Comparison of ENCODE assay signal across 3 cellular contexts in genomic region chr12:21788089-21788983, GRCh38.
TF ChIP-seq lines count a peak whose summit lies in the region.

No MANE protein-coding gene starts in this region.

TF ChIP-seq in liver, 16 proteins besides CTCF, POLR2A, EP300 and RAD21:
- no peak for TF ChIP-seq FOXA1 (IDR thresholded peaks at IDR 0.05)
- TF ChIP-seq JUND (IDR thresholded peaks at IDR 0.05), result peak in 1 of 2 donors; percentile 29
- TF ChIP-seq MAX (IDR thresholded peaks at IDR 0.05), result no peak
- peak; percentile 28 for TF ChIP-seq SP1 (IDR thresholded peaks at IDR 0.05)
- TF ChIP-seq RXRA (IDR thresholded peaks at IDR 0.05), result peak; percentile 81 to 85
- TF ChIP-seq EGR1 (IDR thresholded peaks at IDR 0.05; ENCODE audit: low read depth in 2 of 2), result no peak
- TF ChIP-seq GABPA (IDR thresholded peaks at IDR 0.05 in 1 of 2, conservative IDR thresholded peaks at IDR 0.05 in 1 of 2), result no peak
- no peak for TF ChIP-seq HNF4G (IDR thresholded peaks at IDR 0.05)
- TF ChIP-seq FOXA2 (IDR thresholded peaks at IDR 0.05), result no peak
- peak; percentile 17 to 37 for TF ChIP-seq HNF4A (conservative IDR thresholded peaks at IDR 0.05)
- TF ChIP-seq, protein P1, sequence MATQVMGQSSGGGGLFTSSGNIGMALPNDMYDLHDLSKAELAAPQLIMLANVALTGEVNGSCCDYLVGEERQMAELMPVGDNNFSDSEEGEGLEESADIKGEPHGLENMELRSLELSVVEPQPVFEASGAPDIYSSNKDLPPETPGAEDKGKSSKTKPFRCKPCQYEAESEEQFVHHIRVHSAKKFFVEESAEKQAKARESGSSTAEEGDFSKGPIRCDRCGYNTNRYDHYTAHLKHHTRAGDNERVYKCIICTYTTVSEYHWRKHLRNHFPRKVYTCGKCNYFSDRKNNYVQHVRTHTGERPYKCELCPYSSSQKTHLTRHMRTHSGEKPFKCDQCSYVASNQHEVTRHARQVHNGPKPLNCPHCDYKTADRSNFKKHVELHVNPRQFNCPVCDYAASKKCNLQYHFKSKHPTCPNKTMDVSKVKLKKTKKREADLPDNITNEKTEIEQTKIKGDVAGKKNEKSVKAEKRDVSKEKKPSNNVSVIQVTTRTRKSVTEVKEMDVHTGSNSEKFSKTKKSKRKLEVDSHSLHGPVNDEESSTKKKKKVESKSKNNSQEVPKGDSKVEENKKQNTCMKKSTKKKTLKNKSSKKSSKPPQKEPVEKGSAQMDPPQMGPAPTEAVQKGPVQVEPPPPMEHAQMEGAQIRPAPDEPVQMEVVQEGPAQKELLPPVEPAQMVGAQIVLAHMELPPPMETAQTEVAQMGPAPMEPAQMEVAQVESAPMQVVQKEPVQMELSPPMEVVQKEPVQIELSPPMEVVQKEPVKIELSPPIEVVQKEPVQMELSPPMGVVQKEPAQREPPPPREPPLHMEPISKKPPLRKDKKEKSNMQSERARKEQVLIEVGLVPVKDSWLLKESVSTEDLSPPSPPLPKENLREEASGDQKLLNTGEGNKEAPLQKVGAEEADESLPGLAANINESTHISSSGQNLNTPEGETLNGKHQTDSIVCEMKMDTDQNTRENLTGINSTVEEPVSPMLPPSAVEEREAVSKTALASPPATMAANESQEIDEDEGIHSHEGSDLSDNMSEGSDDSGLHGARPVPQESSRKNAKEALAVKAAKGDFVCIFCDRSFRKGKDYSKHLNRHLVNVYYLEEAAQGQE (IDR thresholded peaks at IDR 0.05), result no peak
- TF ChIP-seq, protein P2, sequence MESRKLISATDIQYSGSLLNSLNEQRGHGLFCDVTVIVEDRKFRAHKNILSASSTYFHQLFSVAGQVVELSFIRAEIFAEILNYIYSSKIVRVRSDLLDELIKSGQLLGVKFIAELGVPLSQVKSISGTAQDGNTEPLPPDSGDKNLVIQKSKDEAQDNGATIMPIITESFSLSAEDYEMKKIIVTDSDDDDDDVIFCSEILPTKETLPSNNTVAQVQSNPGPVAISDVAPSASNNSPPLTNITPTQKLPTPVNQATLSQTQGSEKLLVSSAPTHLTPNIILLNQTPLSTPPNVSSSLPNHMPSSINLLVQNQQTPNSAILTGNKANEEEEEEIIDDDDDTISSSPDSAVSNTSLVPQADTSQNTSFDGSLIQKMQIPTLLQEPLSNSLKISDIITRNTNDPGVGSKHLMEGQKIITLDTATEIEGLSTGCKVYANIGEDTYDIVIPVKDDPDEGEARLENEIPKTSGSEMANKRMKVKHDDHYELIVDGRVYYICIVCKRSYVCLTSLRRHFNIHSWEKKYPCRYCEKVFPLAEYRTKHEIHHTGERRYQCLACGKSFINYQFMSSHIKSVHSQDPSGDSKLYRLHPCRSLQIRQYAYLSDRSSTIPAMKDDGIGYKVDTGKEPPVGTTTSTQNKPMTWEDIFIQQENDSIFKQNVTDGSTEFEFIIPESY (IDR thresholded peaks at IDR 0.05), result no peak
- peak; percentile 76 for TF ChIP-seq NR2F2 (IDR thresholded peaks at IDR 0.05)
- TF ChIP-seq TAF1 (conservative IDR thresholded peaks at IDR 0.05), result no peak
- peak; percentile 13 for TF ChIP-seq YY1 (IDR thresholded peaks at IDR 0.05)

TF ChIP-seq in HepG2, 621 proteins besides CTCF, POLR2A, EP300 and RAD21:
- TF ChIP-seq, protein P3, sequence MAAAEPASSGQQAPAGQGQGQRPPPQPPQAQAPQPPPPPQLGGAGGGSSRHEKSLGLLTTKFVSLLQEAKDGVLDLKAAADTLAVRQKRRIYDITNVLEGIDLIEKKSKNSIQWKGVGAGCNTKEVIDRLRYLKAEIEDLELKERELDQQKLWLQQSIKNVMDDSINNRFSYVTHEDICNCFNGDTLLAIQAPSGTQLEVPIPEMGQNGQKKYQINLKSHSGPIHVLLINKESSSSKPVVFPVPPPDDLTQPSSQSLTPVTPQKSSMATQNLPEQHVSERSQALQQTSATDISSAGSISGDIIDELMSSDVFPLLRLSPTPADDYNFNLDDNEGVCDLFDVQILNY (CRISPR knock-in tag; conservative IDR thresholded peaks at IDR 0.05), result no peak
- TF ChIP-seq SRY (CRISPR knock-in tag; IDR thresholded peaks at IDR 0.05), result no peak
- TF ChIP-seq ZNF772 (CRISPR knock-in tag; IDR thresholded peaks at IDR 0.05), result no peak
- no peak for TF ChIP-seq RARA (CRISPR knock-in tag; IDR thresholded peaks at IDR 0.05)
- TF ChIP-seq, protein P4, sequence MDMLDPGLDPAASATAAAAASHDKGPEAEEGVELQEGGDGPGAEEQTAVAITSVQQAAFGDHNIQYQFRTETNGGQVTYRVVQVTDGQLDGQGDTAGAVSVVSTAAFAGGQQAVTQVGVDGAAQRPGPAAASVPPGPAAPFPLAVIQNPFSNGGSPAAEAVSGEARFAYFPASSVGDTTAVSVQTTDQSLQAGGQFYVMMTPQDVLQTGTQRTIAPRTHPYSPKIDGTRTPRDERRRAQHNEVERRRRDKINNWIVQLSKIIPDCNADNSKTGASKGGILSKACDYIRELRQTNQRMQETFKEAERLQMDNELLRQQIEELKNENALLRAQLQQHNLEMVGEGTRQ (IDR thresholded peaks at IDR 0.05; ENCODE audit: low read depth, low read length), result no peak
- TF ChIP-seq, protein P4 (CRISPR knock-in tag; IDR thresholded peaks at IDR 0.05; ENCODE audit: borderline replicate concordance), result no peak
- no peak for TF ChIP-seq PTBP1 (IDR thresholded peaks at IDR 0.05; ENCODE audit: low read depth, low read length, poor library complexity, severe bottlenecking)
- TF ChIP-seq ZNF382 (CRISPR knock-in tag; IDR thresholded peaks at IDR 0.05; ENCODE audit: borderline replicate concordance), result no peak
- no peak for TF ChIP-seq ZNF720 (CRISPR knock-in tag; IDR thresholded peaks at IDR 0.05)
- no peak for TF ChIP-seq ZNF550 (CRISPR knock-in tag; IDR thresholded peaks at IDR 0.05; ENCODE audit: borderline replicate concordance)

TF ChIP-seq in GM23338, 12 proteins besides CTCF, POLR2A, EP300 and RAD21 (continued from another document):
- TF ChIP-seq ZNF331 (CRISPR knock-in tag; IDR thresholded peaks at IDR 0.05; ENCODE audit: low read depth) (no peak), STAT1 (IDR thresholded peaks at IDR 0.05; ENCODE audit: unreplicated experiment) (no peak), EZH2 (IDR thresholded peaks at IDR 0.05; ENCODE audit: low read depth, unreplicated experiment) (no peak), POLR2AphosphoS5 (IDR thresholded peaks at IDR 0.05; ENCODE audit: low read depth) (no peak)
